Comparison of ENCODE assay signal across 17 cellular contexts in genomic region chr11:15889972-15890371, GRCh38.
A peak's percentile ranks its signal among the peaks of the same experiment; 100 is the strongest.
DNase-seq lines count a peak whose midpoint lies in the region; ATAC-seq and TF ChIP-seq lines count a peak whose summit lies in the region.
"Had no signal": no experiment of that assay in that cellular context is flagged by ENCODE, and none has a peak within 500 bp of the region (broad histone marks: within the 10 kb centered on the region; RNA-seq: fewer than 3 reads in every experiment).

No MANE protein-coding gene starts in this region.

- no peaks in the 10 kb centered on the region for H3K4me1 Mint-ChIP-seq in activated T-helper 17 cell treated with anti-CD3 and anti-CD28 coated beads, Interleukin-2, amount 50 U/mL, for 72 hours
- H3K4me1 Mint-ChIP-seq in chondrocyte (ENCODE audit: low read depth), result peaks cover 49% of the 10 kb centered on the region
- H3K4me1 Mint-ChIP-seq in type B pancreatic cell (ENCODE audit: unreplicated experiment), result peaks cover 42% of the 10 kb centered on the region
- no peaks in the 10 kb centered on the region for H3K4me1 Mint-ChIP-seq in activated naive CD4-positive, alpha-beta T cell treated with anti-CD3 and anti-CD28 coated beads for 36 hours (ENCODE audit: low read depth)
- H3K4me1 Mint-ChIP-seq: activated naive CD4-positive, alpha-beta T cell treated with anti-CD3 and anti-CD28 coated beads, Interleukin-2, amount 50 U/mL, for 24 hours; B cell; stimulated activated naive CD8-positive, alpha-beta T cell treated with anti-CD3 and anti-CD28 coated beads, Interleukin-15, amount 100 ng/mL, for 72 hours had no signal

- peak; percentile 7 for ATAC-seq in activated T-helper 17 cell treated with anti-CD3 and anti-CD28 coated beads, Interleukin-2, amount 50 U/mL, for 72 hours (replicated peaks)
- no peak for ATAC-seq in GM18861 (IDR thresholded peaks at IDR 0.05; ENCODE audit: unreplicated experiment)
- ATAC-seq: activated T-cell treated with anti-CD3 and anti-CD28 coated beads, Interleukin-2, amount 50 U/mL, for 72 hours; natural killer cell; stimulated activated naive CD8-positive, alpha-beta T cell treated with anti-CD3 and anti-CD28 coated beads, Interleukin-15, amount 100 ng/mL, for 72 hours had no signal

- DNase-seq in chondrocyte (ENCODE audit: low spot score) (no peak), mucosa of gallbladder (ENCODE audit: low spot score) (peak; percentile 23), type B pancreatic cell (ENCODE audit: extremely low spot score, unreplicated experiment) (no peak), NCI-H524 treated with DMSO at 0.1 percent for 48 hours (lab: John Stamatoyannopoulos, UW) (no peak)
- no peak for DNase-seq in activated naive CD4-positive, alpha-beta T cell treated with anti-CD3 and anti-CD28 coated beads for 36 hours
- DNase-seq: activated T-cell treated with anti-CD3 and anti-CD28 coated beads, Interleukin-2, amount 50 U/mL, for 72 hours; DMS79 treated with DMSO at 0.1 percent for 48 hours; natural killer cell; NCI-H1417; NCI-H524; stimulated activated CD4-positive, alpha-beta T cell treated with anti-CD3 and anti-CD28 coated beads, Interleukin-4, amount 100 ng/mL, for 24 hours; stimulated activated naive CD8-positive, alpha-beta T cell treated with anti-CD3 and anti-CD28 coated beads, Interleukin-15, amount 100 ng/mL, for 72 hours; upper lobe of left lung had no signal

- no peak overlapping the region for H3K4me3 Mint-ChIP-seq in activated T-helper 17 cell treated with anti-CD3 and anti-CD28 coated beads, Interleukin-2, amount 50 U/mL, for 72 hours
- H3K4me3 Mint-ChIP-seq in chondrocyte (ENCODE audit: unreplicated experiment), result no peak overlapping the region
- H3K4me3 Mint-ChIP-seq in type B pancreatic cell, result no peak overlapping the region
- H3K4me3 Mint-ChIP-seq in activated naive CD4-positive, alpha-beta T cell treated with anti-CD3 and anti-CD28 coated beads for 36 hours, result no peak overlapping the region
- H3K4me3 Mint-ChIP-seq: activated naive CD4-positive, alpha-beta T cell treated with anti-CD3 and anti-CD28 coated beads, Interleukin-2, amount 50 U/mL, for 24 hours; activated T-cell treated with anti-CD3 and anti-CD28 coated beads, Interleukin-2, amount 50 U/mL, for 72 hours; B cell; natural killer cell; stimulated activated naive CD8-positive, alpha-beta T cell treated with anti-CD3 and anti-CD28 coated beads, Interleukin-15, amount 100 ng/mL, for 72 hours had no signal

- no peaks in the 10 kb centered on the region for H3K9me3 Mint-ChIP-seq in activated T-helper 17 cell treated with anti-CD3 and anti-CD28 coated beads, Interleukin-2, amount 50 U/mL, for 72 hours
- H3K9me3 Mint-ChIP-seq in chondrocyte (ENCODE audit: low read depth) (no peaks in the 10 kb centered on the region), type B pancreatic cell (no peaks in the 10 kb centered on the region)
- no peaks in the 10 kb centered on the region for H3K9me3 Mint-ChIP-seq in activated naive CD4-positive, alpha-beta T cell treated with anti-CD3 and anti-CD28 coated beads for 36 hours
- H3K9me3 Mint-ChIP-seq: activated naive CD4-positive, alpha-beta T cell treated with anti-CD3 and anti-CD28 coated beads, Interleukin-2, amount 50 U/mL, for 24 hours; activated T-cell treated with anti-CD3 and anti-CD28 coated beads, Interleukin-2, amount 50 U/mL, for 72 hours; natural killer cell; stimulated activated naive CD8-positive, alpha-beta T cell treated with anti-CD3 and anti-CD28 coated beads, Interleukin-15, amount 100 ng/mL, for 72 hours had no signal

- CTCF ChIA-PET in activated naive CD4-positive, alpha-beta T cell treated with anti-CD3 and anti-CD28 coated beads for 36 hours (lab: Charles Lee), result no interaction called here

- no peak for TF ChIP-seq CTCF in chondrocyte (IDR thresholded peaks at IDR 0.05)
- TF ChIP-seq CTCF in type B pancreatic cell (conservative IDR thresholded peaks at IDR 0.05), result no peak

- no peak overlapping the region for H3K27ac Mint-ChIP-seq in activated T-helper 17 cell treated with anti-CD3 and anti-CD28 coated beads, Interleukin-2, amount 50 U/mL, for 72 hours
- peak overlapping the region; percentile 89 for H3K27ac Mint-ChIP-seq in chondrocyte (ENCODE audit: unreplicated experiment)
- peak overlapping the region; percentile 21 for H3K27ac Mint-ChIP-seq in type B pancreatic cell
- no peak overlapping the region for H3K27ac Mint-ChIP-seq in activated naive CD4-positive, alpha-beta T cell treated with anti-CD3 and anti-CD28 coated beads for 36 hours
- H3K27ac Mint-ChIP-seq: activated naive CD4-positive, alpha-beta T cell treated with anti-CD3 and anti-CD28 coated beads, Interleukin-2, amount 50 U/mL, for 24 hours; activated T-cell treated with anti-CD3 and anti-CD28 coated beads, Interleukin-2, amount 50 U/mL, for 72 hours; B cell; natural killer cell had no signal

- H3K27me3 Mint-ChIP-seq in activated T-helper 17 cell treated with anti-CD3 and anti-CD28 coated beads, Interleukin-2, amount 50 U/mL, for 72 hours, result no peaks in the 10 kb centered on the region
- H3K27me3 Mint-ChIP-seq in chondrocyte (ENCODE audit: low read depth) (no peaks in the 10 kb centered on the region), type B pancreatic cell (peaks cover 28% of the 10 kb centered on the region)
- peaks cover 2% of the 10 kb centered on the region for H3K27me3 Mint-ChIP-seq in activated naive CD4-positive, alpha-beta T cell treated with anti-CD3 and anti-CD28 coated beads for 36 hours (ENCODE audit: low read depth)
- H3K27me3 Mint-ChIP-seq: activated naive CD4-positive, alpha-beta T cell treated with anti-CD3 and anti-CD28 coated beads, Interleukin-2, amount 50 U/mL, for 24 hours; stimulated activated naive CD8-positive, alpha-beta T cell treated with anti-CD3 and anti-CD28 coated beads, Interleukin-15, amount 100 ng/mL, for 72 hours had no signal

- no peaks in the 10 kb centered on the region for H3K36me3 Mint-ChIP-seq in activated T-helper 17 cell treated with anti-CD3 and anti-CD28 coated beads, Interleukin-2, amount 50 U/mL, for 72 hours (ENCODE audit: low read depth)
- H3K36me3 Mint-ChIP-seq in chondrocyte (ENCODE audit: low read depth), result no peaks in the 10 kb centered on the region
- no peaks in the 10 kb centered on the region for H3K36me3 Mint-ChIP-seq in type B pancreatic cell
- no peaks in the 10 kb centered on the region for H3K36me3 Mint-ChIP-seq in activated naive CD4-positive, alpha-beta T cell treated with anti-CD3 and anti-CD28 coated beads for 36 hours (ENCODE audit: low read depth)
- H3K36me3 Mint-ChIP-seq: activated naive CD4-positive, alpha-beta T cell treated with anti-CD3 and anti-CD28 coated beads, Interleukin-2, amount 50 U/mL, for 24 hours; natural killer cell had no signal

- intact Hi-C loops in activated naive CD4-positive, alpha-beta T cell treated with anti-CD3 and anti-CD28 coated beads for 36 hours (cut with micrococcal nuclease), result no loop called here

Comparison
In these comparisons a context has a peak if more than half of its experiments do, and no peak if none do; other contexts are left out.
1. H3K27ac Mint-ChIP-seq: peak in chondrocyte (single experiment) and type B pancreatic cell (single experiment); none in activated T-helper 17 cell treated with anti-CD3 and anti-CD28 coated beads, Interleukin-2, amount 50 U/mL, for 72 hours (single experiment) and activated naive CD4-positive, alpha-beta T cell treated with anti-CD3 and anti-CD28 coated beads for 36 hours (single experiment).